9 cellular contexts compared by ENCODE assay signal in the genomic region with DNA sequence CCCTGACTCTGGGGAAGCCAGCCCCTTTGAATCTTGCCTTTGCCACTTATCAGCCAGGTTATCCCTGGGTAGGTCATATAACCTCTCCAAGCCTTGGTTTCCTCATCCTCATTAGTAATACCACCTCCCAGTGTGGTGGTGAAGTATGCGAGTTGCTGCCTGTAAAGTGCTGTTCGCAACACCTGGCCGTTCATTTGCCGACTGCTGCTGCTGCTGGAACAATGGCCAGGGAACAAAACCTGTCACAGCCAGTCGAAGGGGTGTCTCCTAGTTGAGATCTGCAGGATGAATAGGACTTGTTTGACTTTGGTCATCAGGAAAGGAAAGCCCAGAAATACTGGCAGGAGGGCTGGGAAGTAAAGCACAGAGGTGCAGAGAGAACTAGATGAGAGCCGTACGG. TPM values are rescaled to one million over a fixed set of nuclear protein-coding genes. Genes with fewer than 3 reads are reported as not detected.
DNase-seq lines count a peak whose midpoint lies in the region; ATAC-seq and TF ChIP-seq lines count a peak whose summit lies in the region.
"Had no signal": no experiment of that assay in that cellular context is flagged by ENCODE, and none has a peak within 500 bp of the region (broad histone marks: within the 10 kb centered on the region; RNA-seq: fewer than 3 reads in every experiment).

No MANE protein-coding gene starts in this region.

- H3K9me3 ChIP-seq in BLaER1 (peaks cover 22% of the 10 kb centered on the region), muscle layer of colon (ENCODE audit: low read length) (no peaks in the 10 kb centered on the region)

- H3K4me1 ChIP-seq in BLaER1 (peaks cover 31% of the 10 kb centered on the region), muscle layer of colon (ENCODE audit: insufficient read depth, low read length) (peaks cover 57% of the 10 kb centered on the region)

- H3K27me3 ChIP-seq in BLaER1 (no peaks in the 10 kb centered on the region), muscle layer of colon (ENCODE audit: control insufficient read depth in 1 of 2, insufficient read depth in 2 of 2, low read length in 2 of 2) (no peaks in the 10 kb centered on the region)

- no peak overlapping the region for H3K4me3 ChIP-seq in BLaER1
- no peak overlapping the region for H3K4me3 ChIP-seq in muscle layer of colon (ENCODE audit: low read depth in 1 of 2, low read length in 2 of 2)

- H4K20me1 ChIP-seq in BLaER1: peaks cover 46% of the 10 kb centered on the region

- H3K4me2 ChIP-seq in BLaER1: peak overlapping the region; percentile 18; the same call in 1 of the 2 replicates

- H3K27ac ChIP-seq in BLaER1 (no peak overlapping the region), muscle layer of colon (ENCODE audit: low read depth, low read length) (peak overlapping the region; percentile 64)

- H3K4me1 Mint-ChIP-seq in WTC11: peaks cover 18% of the 10 kb centered on the region

- H3K27ac Mint-ChIP-seq in WTC11: no peak overlapping the region

- POLR2A ChIA-PET in WTC11 (lab: Charles Lee): no interaction called here

- peaks cover 39% of the 10 kb centered on the region for H3K36me3 Mint-ChIP-seq in WTC11

- H3K36me3 ChIP-seq in BLaER1: peaks cover 71% of the 10 kb centered on the region
- H3K36me3 ChIP-seq in muscle layer of colon (ENCODE audit: insufficient read depth, low read length): peaks cover 7% of the 10 kb centered on the region

- ATAC-seq in WTC11: peak; percentile 47; the same call in 1 of the 2 replicates
- ATAC-seq in GM19023 (IDR thresholded peaks at IDR 0.05; ENCODE audit: unreplicated experiment): no peak
- no peak for ATAC-seq in HG03342 (IDR thresholded peaks at IDR 0.05; ENCODE audit: unreplicated experiment)

- H3K9ac ChIP-seq in BLaER1 (no peak overlapping the region), muscle layer of colon (ENCODE audit: low read length) (no peak overlapping the region)

- H3K27me3 Mint-ChIP-seq in WTC11 (ENCODE audit: low read depth): no peaks in the 10 kb centered on the region

- TF ChIP-seq CTCF in WTC11 (IDR thresholded peaks at IDR 0.05): no peak

- CTCF ChIA-PET in WTC11 (lab: Charles Lee): interaction anchor here (1.3 kb wide), 1 partner anchor 13 kb away, joined by 4 read pairs; no protein-coding TSS in a partner anchor

- H3K9me3 Mint-ChIP-seq in WTC11: peaks cover 15% of the 10 kb centered on the region

- DNase-seq in NCI-H1417 treated with DMSO at 0.1 percent for 48 hours (lab: John Stamatoyannopoulos, UW) (peak; percentile 83), WTC11 (ENCODE audit: low spot score) (no peak), RPMI8226 (no peak), NOMO-1 (lab: John Stamatoyannopoulos, UW; ENCODE audit: unreplicated experiment in 2 of 2) (no peak)

- H3K4me3 Mint-ChIP-seq in WTC11: no peak overlapping the region

TF ChIP-seq in WTC11, 78 proteins besides CTCF, POLR2A, EP300 and RAD21:
- TF ChIP-seq GTF2I (CRISPR knock-in tag; conservative IDR thresholded peaks at IDR 0.05) (no peak), GRHL2 (CRISPR knock-in tag; IDR thresholded peaks at IDR 0.05; ENCODE audit: insufficient replicate concordance, severe bottlenecking) (no peak), ZNF219 (CRISPR knock-in tag; IDR thresholded peaks at IDR 0.05; ENCODE audit: borderline replicate concordance) (no peak), ZNF416 (CRISPR knock-in tag; IDR thresholded peaks at IDR 0.05) (no peak), ESRRA (CRISPR knock-in tag; IDR thresholded peaks at IDR 0.05; ENCODE audit: borderline replicate concordance) (no peak), OVOL2 (CRISPR knock-in tag; IDR thresholded peaks at IDR 0.05; ENCODE audit: borderline replicate concordance) (no peak), ATF1 (CRISPR knock-in tag; IDR thresholded peaks at IDR 0.05) (no peak), ZNF671 (CRISPR knock-in tag; IDR thresholded peaks at IDR 0.05) (no peak), EMX1 (CRISPR knock-in tag; IDR thresholded peaks at IDR 0.05) (no peak)
- TF ChIP-seq, protein P1, sequence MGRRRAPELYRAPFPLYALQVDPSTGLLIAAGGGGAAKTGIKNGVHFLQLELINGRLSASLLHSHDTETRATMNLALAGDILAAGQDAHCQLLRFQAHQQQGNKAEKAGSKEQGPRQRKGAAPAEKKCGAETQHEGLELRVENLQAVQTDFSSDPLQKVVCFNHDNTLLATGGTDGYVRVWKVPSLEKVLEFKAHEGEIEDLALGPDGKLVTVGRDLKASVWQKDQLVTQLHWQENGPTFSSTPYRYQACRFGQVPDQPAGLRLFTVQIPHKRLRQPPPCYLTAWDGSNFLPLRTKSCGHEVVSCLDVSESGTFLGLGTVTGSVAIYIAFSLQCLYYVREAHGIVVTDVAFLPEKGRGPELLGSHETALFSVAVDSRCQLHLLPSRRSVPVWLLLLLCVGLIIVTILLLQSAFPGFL (CRISPR knock-in tag; IDR thresholded peaks at IDR 0.05; ENCODE audit: borderline replicate concordance): no peak
- TF ChIP-seq, protein P2, sequence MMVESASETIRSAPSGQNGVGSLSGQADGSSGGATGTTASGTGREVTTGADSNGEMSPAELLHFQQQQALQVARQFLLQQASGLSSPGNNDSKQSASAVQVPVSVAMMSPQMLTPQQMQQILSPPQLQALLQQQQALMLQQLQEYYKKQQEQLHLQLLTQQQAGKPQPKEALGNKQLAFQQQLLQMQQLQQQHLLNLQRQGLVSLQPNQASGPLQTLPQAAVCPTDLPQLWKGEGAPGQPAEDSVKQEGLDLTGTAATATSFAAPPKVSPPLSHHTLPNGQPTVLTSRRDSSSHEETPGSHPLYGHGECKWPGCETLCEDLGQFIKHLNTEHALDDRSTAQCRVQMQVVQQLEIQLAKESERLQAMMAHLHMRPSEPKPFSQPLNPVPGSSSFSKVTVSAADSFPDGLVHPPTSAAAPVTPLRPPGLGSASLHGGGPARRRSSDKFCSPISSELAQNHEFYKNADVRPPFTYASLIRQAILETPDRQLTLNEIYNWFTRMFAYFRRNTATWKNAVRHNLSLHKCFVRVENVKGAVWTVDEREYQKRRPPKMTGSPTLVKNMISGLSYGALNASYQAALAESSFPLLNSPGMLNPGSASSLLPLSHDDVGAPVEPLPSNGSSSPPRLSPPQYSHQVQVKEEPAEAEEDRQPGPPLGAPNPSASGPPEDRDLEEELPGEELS (CRISPR knock-in tag; IDR thresholded peaks at IDR 0.05): no peak
- TF ChIP-seq, protein P3, sequence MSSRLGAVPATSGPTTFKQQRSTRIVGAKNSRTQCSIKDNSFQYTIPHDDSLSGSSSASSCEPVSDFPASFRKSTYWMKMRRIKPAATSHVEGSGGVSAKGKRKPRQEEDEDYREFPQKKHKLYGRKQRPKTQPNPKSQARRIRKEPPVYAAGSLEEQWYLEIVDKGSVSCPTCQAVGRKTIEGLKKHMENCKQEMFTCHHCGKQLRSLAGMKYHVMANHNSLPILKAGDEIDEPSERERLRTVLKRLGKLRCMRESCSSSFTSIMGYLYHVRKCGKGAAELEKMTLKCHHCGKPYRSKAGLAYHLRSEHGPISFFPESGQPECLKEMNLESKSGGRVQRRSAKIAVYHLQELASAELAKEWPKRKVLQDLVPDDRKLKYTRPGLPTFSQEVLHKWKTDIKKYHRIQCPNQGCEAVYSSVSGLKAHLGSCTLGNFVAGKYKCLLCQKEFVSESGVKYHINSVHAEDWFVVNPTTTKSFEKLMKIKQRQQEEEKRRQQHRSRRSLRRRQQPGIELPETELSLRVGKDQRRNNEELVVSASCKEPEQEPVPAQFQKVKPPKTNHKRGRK (CRISPR knock-in tag; IDR thresholded peaks at IDR 0.05; ENCODE audit: borderline replicate concordance): no peak
- TF ChIP-seq, protein P4, sequence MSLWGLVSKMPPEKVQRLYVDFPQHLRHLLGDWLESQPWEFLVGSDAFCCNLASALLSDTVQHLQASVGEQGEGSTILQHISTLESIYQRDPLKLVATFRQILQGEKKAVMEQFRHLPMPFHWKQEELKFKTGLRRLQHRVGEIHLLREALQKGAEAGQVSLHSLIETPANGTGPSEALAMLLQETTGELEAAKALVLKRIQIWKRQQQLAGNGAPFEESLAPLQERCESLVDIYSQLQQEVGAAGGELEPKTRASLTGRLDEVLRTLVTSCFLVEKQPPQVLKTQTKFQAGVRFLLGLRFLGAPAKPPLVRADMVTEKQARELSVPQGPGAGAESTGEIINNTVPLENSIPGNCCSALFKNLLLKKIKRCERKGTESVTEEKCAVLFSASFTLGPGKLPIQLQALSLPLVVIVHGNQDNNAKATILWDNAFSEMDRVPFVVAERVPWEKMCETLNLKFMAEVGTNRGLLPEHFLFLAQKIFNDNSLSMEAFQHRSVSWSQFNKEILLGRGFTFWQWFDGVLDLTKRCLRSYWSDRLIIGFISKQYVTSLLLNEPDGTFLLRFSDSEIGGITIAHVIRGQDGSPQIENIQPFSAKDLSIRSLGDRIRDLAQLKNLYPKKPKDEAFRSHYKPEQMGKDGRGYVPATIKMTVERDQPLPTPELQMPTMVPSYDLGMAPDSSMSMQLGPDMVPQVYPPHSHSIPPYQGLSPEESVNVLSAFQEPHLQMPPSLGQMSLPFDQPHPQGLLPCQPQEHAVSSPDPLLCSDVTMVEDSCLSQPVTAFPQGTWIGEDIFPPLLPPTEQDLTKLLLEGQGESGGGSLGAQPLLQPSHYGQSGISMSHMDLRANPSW (CRISPR knock-in tag; conservative IDR thresholded peaks at IDR 0.05; ENCODE audit: low read depth): no peak

RNA-seq across cellular contexts. Expression of a gene that starts 6.1 kb away (rescaled TPM):
- total RNA-seq in WTC11 (2021): 41.7 to 48.6 TPM (median 48.5 TPM) in 3 replicates

RNA-seq across cellular contexts. Expression of a gene that starts 34.0 kb away (rescaled TPM):
- 0.74 TPM in 1 of 3 replicates, not detected in the others for total RNA-seq in WTC11 (2021)
- total RNA-seq: mesenteric fat pad had no signal

RNA-seq across cellular contexts. Expression of a gene that starts 50.3 kb away (rescaled TPM):
- total RNA-seq in WTC11 (2021): 27.4 to 33.3 TPM (median 30.4 TPM) in 3 replicates
